In genomic region chr20:36322131-36322530, GRCh38 we compare ENCODE assay signal across 21 cellular contexts.
"Had no signal": no experiment of that assay in that cellular context is flagged by ENCODE, and none has a peak within 500 bp of the region (broad histone marks: within the 10 kb centered on the region; RNA-seq: fewer than 3 reads in every experiment).

No MANE protein-coding gene starts in this region.

- ATAC-seq: left lung, lower lobe of right lung had no signal

- H3K27ac ChIP-seq: colonic mucosa, heart right ventricle, left lung, lower lobe of right lung, right atrium auricular region, sigmoid colon, skin epidermis, stomach, thoracic aorta, transverse colon had no signal

- DNase-seq: cerebellar nuclear complex; colonic mucosa; dermis blood vessel endothelial cell; foreskin melanocyte; heart right ventricle; hypothalamus; islet precursor cell; left lung; lower lobe of right lung; mesenchymal stem cell; midbrain; sigmoid colon; stimulated activated CD4-positive, alpha-beta T cell treated with anti-CD3 and anti-CD28 coated beads, Interleukin-2, amount 100 ng/mL, for 24 hours; stimulated activated naive CD4-positive, alpha-beta T cell; stomach; substantia nigra; transverse colon had no signal

- H3K4me1 ChIP-seq: colonic mucosa, heart right ventricle, left lung, lower lobe of right lung, right atrium auricular region, sigmoid colon, stomach, transverse colon had no signal

- H3K27me3 ChIP-seq: colonic mucosa, right atrium auricular region, transverse colon had no signal

- H3K4me3 Mint-ChIP-seq: natural killer cell treated with Interleukin-12 subunit alpha and Interleukin-12 subunit beta and Interleukin-15 and Interleukin-18, amount 100 ng/mL, for 72 hours had no signal

- H3K27ac Mint-ChIP-seq: natural killer cell treated with Interleukin-12 subunit alpha and Interleukin-12 subunit beta and Interleukin-15 and Interleukin-18, amount 100 ng/mL, for 72 hours had no signal

- H3K9me3 Mint-ChIP-seq: natural killer cell treated with Interleukin-12 subunit alpha and Interleukin-12 subunit beta and Interleukin-15 and Interleukin-18, amount 100 ng/mL, for 72 hours had no signal

- H3K4me3 ChIP-seq: colonic mucosa, heart right ventricle, left lung, lower lobe of right lung, right atrium auricular region, sigmoid colon, skin epidermis, stomach, thoracic aorta, transverse colon had no signal

- H3K9me3 ChIP-seq: colonic mucosa, transverse colon had no signal

- H3K36me3 ChIP-seq: colonic mucosa, heart right ventricle, left lung, lower lobe of right lung, right atrium auricular region, sigmoid colon, stomach, thoracic aorta, transverse colon had no signal
